In the genomic region with DNA sequence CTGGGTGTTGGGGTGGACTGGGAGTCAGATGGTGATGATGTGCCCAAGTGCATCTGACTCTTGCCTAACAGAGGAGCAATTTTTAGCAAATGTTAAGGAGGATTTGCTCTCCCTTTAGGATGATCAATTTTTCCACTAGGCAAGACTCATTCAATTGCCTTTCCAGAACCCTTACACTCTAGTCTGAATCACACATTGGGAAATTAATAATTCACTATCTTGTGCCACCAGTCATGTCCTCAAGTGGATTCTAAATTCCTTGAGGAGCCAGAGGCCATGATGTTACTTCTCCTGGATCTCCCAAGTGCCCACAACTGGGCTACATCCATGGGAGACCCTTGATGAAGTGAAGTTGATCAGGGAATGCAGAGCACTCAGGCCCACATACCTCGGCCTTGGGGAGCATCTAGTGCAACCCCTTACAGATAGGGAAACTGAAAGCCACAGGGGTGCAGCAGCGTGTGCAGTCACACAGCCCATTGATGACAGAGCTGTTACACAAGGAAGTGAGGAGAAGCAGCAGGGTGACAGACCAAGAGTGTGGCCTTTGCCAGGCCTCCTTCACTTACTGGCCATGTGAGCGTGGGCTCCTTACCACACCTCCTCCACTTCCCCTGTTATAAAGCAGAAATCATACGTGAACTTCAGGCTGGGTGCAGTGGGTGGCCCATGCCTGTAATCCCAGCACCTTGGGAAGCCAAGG, we compare ENCODE assay signal across 8 cellular contexts.
DNase-seq lines count a peak whose midpoint lies in the region; ATAC-seq and TF ChIP-seq lines count a peak whose summit lies in the region.

No MANE protein-coding gene starts in this region.

- H3K4me3 ChIP-seq in lower lobe of right lung = no peak overlapping the region
- no peak overlapping the region for H3K4me3 ChIP-seq in coronary artery

- POLR2A ChIA-PET in naive thymus-derived CD8-positive, alpha-beta T cell (lab: Charles Lee) = interaction anchor here (0.6 kb wide), 1 partner anchor 405 kb away, joined by 4 read pairs; no protein-coding TSS in a partner anchor

- TF ChIP-seq CTCF in lower lobe of right lung (IDR thresholded peaks at IDR 0.05) = no peak
- TF ChIP-seq CTCF in coronary artery (IDR thresholded peaks at IDR 0.05) = no peak

- DNase-seq in lower lobe of right lung = peak; percentile 75
- no peak for DNase-seq in HT-29 (ENCODE audit: low spot score)
- DNase-seq in coronary artery (ENCODE audit: low spot score) = no peak
- no peak for DNase-seq in naive thymus-derived CD8-positive, alpha-beta T cell
- DNase-seq in activated naive CD4-positive, alpha-beta T cell treated with anti-CD3 and anti-CD28 coated beads, Interleukin-2, amount 50 U/mL, for 16 hours = no peak

- peaks cover 10 to 14% (median 13%) of the 10 kb centered on the region in 3 donors for H3K4me1 Mint-ChIP-seq in IgD-negative memory B cell
- H3K4me1 Mint-ChIP-seq in naive thymus-derived CD8-positive, alpha-beta T cell = peaks cover 0 to 28% (median 0%) of the 10 kb centered on the region in 4 donors

- H3K27me3 ChIP-seq in lower lobe of right lung (ENCODE audit: low read depth) = no peaks in the 10 kb centered on the region

- H3K36me3 Mint-ChIP-seq in IgD-negative memory B cell = peaks cover 2% of the 10 kb centered on the region
- no peaks in the 10 kb centered on the region for H3K36me3 Mint-ChIP-seq in naive thymus-derived CD8-positive, alpha-beta T cell

- H3K27me3 Mint-ChIP-seq in IgD-negative memory B cell = no peaks in the 10 kb centered on the region
- peaks cover 0 to 17% (median 5%) of the 10 kb centered on the region in 5 donors for H3K27me3 Mint-ChIP-seq in naive thymus-derived CD8-positive, alpha-beta T cell

- no peaks in the 10 kb centered on the region for H3K9me3 ChIP-seq in lower lobe of right lung

- no peaks in the 10 kb centered on the region for H3K36me3 ChIP-seq in lower lobe of right lung

- ATAC-seq in GM18519 (IDR thresholded peaks at IDR 0.05; ENCODE audit: low FRiP score, unreplicated experiment) (peak; percentile 99), GM21717 (IDR thresholded peaks at IDR 0.05; ENCODE audit: unreplicated experiment) (peak; percentile 99), lower lobe of right lung (peak; percentile 81 to 90)
- no peak for ATAC-seq in naive thymus-derived CD8-positive, alpha-beta T cell

- H3K9me3 Mint-ChIP-seq in IgD-negative memory B cell = peaks cover 0 to 2% (median 0%) of the 10 kb centered on the region in 3 donors
- H3K9me3 Mint-ChIP-seq in naive thymus-derived CD8-positive, alpha-beta T cell = no peaks in the 10 kb centered on the region

- H3K27ac Mint-ChIP-seq in IgD-negative memory B cell = peak overlapping the region in 2 of 3 donors; percentile 26 to 88
- no peak overlapping the region for H3K27ac Mint-ChIP-seq in naive thymus-derived CD8-positive, alpha-beta T cell

- H3K4me3 Mint-ChIP-seq in IgD-negative memory B cell = peak overlapping the region in 1 of 4 donors; percentile 69
- no peak overlapping the region for H3K4me3 Mint-ChIP-seq in naive thymus-derived CD8-positive, alpha-beta T cell

- intact Hi-C loops in lower lobe of right lung (cut with DNase I) = no loop called here

- H3K4me1 ChIP-seq in lower lobe of right lung = peaks cover 8% of the 10 kb centered on the region

- no peak overlapping the region for H3K27ac ChIP-seq in lower lobe of right lung
- no peak overlapping the region for H3K27ac ChIP-seq in coronary artery

Comparison
In these comparisons a context has a peak if more than half of its experiments do, and no peak if none do; other contexts are left out.
1. ATAC-seq: peak in GM18519 (single experiment), GM21717 (single experiment) and lower lobe of right lung (2 of 2); none in naive thymus-derived CD8-positive, alpha-beta T cell (0 of 2).
2. H3K27ac Mint-ChIP-seq: peak in IgD-negative memory B cell (2 of 3); none in naive thymus-derived CD8-positive, alpha-beta T cell (0 of 10).